ENCODE assay signal across 8 cellular contexts in genomic region chr17:81832608-81833159, GRCh38. TPM values are rescaled to one million over a fixed set of nuclear protein-coding genes. Genes with fewer than 3 reads are reported as not detected.
DNase-seq lines count a peak whose midpoint lies in the region; ATAC-seq and TF ChIP-seq lines count a peak whose summit lies in the region.

No MANE protein-coding gene starts in this region.

- H3K27me3 Mint-ChIP-seq in T-helper 1 cell treated with Interleukin-12 subunit alpha and Interleukin-12 subunit beta and Interleukin-4 antibody, amounts not matched to agents 30 μg/mL and 1 μg/mL, for 36 hours (ENCODE audit: low read depth), result no peaks in the 10 kb centered on the region

- DNase-seq in NCI-H187 treated with DMSO at 0.1 percent for 48 hours (lab: John Stamatoyannopoulos, UW), result peak; percentile 62
- no peak for DNase-seq in NCI-H187 (lab: John Stamatoyannopoulos, UW)
- no peak for DNase-seq in choroid plexus epithelial cell (ENCODE audit: low read depth)
- peak; percentile 24 to 33 for DNase-seq in lung microvascular endothelial cell (ENCODE audit: low read depth in 2 of 2)
- DNase-seq in stimulated activated CD8-positive, alpha-beta memory T cell treated with anti-CD3 and anti-CD28 coated beads, Interleukin-4, amount 100 ng/mL, for 48 hours, result peak; percentile 69
- no peak for DNase-seq in NCI-H2081 (lab: John Stamatoyannopoulos, UW)

- peaks cover 3% of the 10 kb centered on the region for H3K36me3 Mint-ChIP-seq in T-helper 1 cell treated with Interleukin-12 subunit alpha and Interleukin-12 subunit beta and Interleukin-4 antibody, amounts not matched to agents 30 μg/mL and 1 μg/mL, for 36 hours (ENCODE audit: low read depth)

- H3K4me1 Mint-ChIP-seq in T-helper 1 cell treated with Interleukin-12 subunit alpha and Interleukin-12 subunit beta and Interleukin-4 antibody, amounts not matched to agents 30 μg/mL and 1 μg/mL, for 36 hours (ENCODE audit: low read depth), result peaks cover 19% of the 10 kb centered on the region

- peak overlapping the region; percentile 91 for H3K4me3 Mint-ChIP-seq in T-helper 1 cell treated with Interleukin-12 subunit alpha and Interleukin-12 subunit beta and Interleukin-4 antibody, amounts not matched to agents 30 μg/mL and 1 μg/mL, for 36 hours

- H3K4me3 ChIP-seq in choroid plexus epithelial cell (ENCODE audit: low read depth, low read length), result peak overlapping the region; percentile 76

- peak overlapping the region; percentile 94 for H3K27ac Mint-ChIP-seq in T-helper 1 cell treated with Interleukin-12 subunit alpha and Interleukin-12 subunit beta and Interleukin-4 antibody, amounts not matched to agents 30 μg/mL and 1 μg/mL, for 36 hours

- no peaks in the 10 kb centered on the region for H3K9me3 Mint-ChIP-seq in T-helper 1 cell treated with Interleukin-12 subunit alpha and Interleukin-12 subunit beta and Interleukin-4 antibody, amounts not matched to agents 30 μg/mL and 1 μg/mL, for 36 hours

- TF ChIP-seq CTCF in choroid plexus epithelial cell (conservative IDR thresholded peaks at IDR 0.05; ENCODE audit: low read depth, low read length), result no peak

- ATAC-seq in HG03045 (IDR thresholded peaks at IDR 0.05; ENCODE audit: unreplicated experiment), result peak; percentile 69

RNA-seq across cellular contexts. Expression of gene MCRIP1, which starts 0.4 kb away (rescaled TPM):
- 93.7 and 178 TPM in 2 replicates for total RNA-seq in lung microvascular endothelial cell

RNA-seq across cellular contexts. Expression of gene PPP1R27, which starts 2.2 kb away (rescaled TPM):
- not detected in 2 replicates for total RNA-seq in lung microvascular endothelial cell

RNA-seq across cellular contexts. Expression of gene P4HB, which starts 27.7 kb away (rescaled TPM):
- 504 and 688 TPM in 2 replicates for total RNA-seq in lung microvascular endothelial cell

RNA-seq across cellular contexts. Expression of gene GCGR, which starts 28.7 kb away (rescaled TPM):
- total RNA-seq in lung microvascular endothelial cell, result not detected in 2 replicates

RNA-seq across cellular contexts. Expression of gene ARHGDIA, which starts 38.5 kb away (rescaled TPM):
- total RNA-seq in lung microvascular endothelial cell, result 91.7 and 92.9 TPM in 2 replicates

Comparison
In these comparisons a context has a peak if more than half of its experiments do, and no peak if none do; other contexts are left out.
1. DNase-seq: peak in NCI-H187 treated with DMSO at 0.1 percent for 48 hours (single experiment), lung microvascular endothelial cell (2 of 2) and stimulated activated CD8-positive, alpha-beta memory T cell treated with anti-CD3 and anti-CD28 coated beads, Interleukin-4, amount 100 ng/mL, for 48 hours (single experiment); none in NCI-H187 (0 of 2), choroid plexus epithelial cell (single experiment) and NCI-H2081 (0 of 2).